In genomic region chr12:15700595-15700994, GRCh38 we compare ENCODE assay signal across 8 cellular contexts.
DNase-seq lines count a peak whose midpoint lies in the region; ATAC-seq lines count a peak whose summit lies in the region.

No MANE protein-coding gene starts in this region.

- H3K4me1 Mint-ChIP-seq in T-helper 2 cell treated with Interferon-gamma antibody and Interleukin-4, amounts not matched to agents 5 μg/mL and 100 μg/mL, for 36 hours (ENCODE audit: low read depth), result peaks cover 42% of the 10 kb centered on the region

- DNase-seq in T-helper 2 cell treated with Interferon-gamma antibody and Interleukin-4, amounts not matched to agents 5 μg/mL and 100 μg/mL, for 36 hours (ENCODE audit: low spot score), result peak; percentile 29
- DNase-seq in globus pallidus (ENCODE audit: low spot score), result peak; percentile 46
- no peak for DNase-seq in stimulated activated naive CD8-positive, alpha-beta T cell treated with anti-CD3 and anti-CD28 coated beads, Interleukin-15, Interleukin-2, amounts not matched to agents 100 U/mL and 50 U/mL, for 24 hours

- H3K4me3 Mint-ChIP-seq in T-helper 2 cell treated with Interferon-gamma antibody and Interleukin-4, amounts not matched to agents 5 μg/mL and 100 μg/mL, for 36 hours, result peak overlapping the region; percentile 74

- peaks cover 10% of the 10 kb centered on the region for H3K9me3 Mint-ChIP-seq in T-helper 2 cell treated with Interferon-gamma antibody and Interleukin-4, amounts not matched to agents 5 μg/mL and 100 μg/mL, for 36 hours

- peaks cover 4% of the 10 kb centered on the region for H3K36me3 Mint-ChIP-seq in T-helper 2 cell treated with Interferon-gamma antibody and Interleukin-4, amounts not matched to agents 5 μg/mL and 100 μg/mL, for 36 hours (ENCODE audit: low read depth)

- peak overlapping the region; percentile 82 for H3K27ac Mint-ChIP-seq in T-helper 2 cell treated with Interferon-gamma antibody and Interleukin-4, amounts not matched to agents 5 μg/mL and 100 μg/mL, for 36 hours

- H3K27me3 Mint-ChIP-seq in T-helper 2 cell treated with Interferon-gamma antibody and Interleukin-4, amounts not matched to agents 5 μg/mL and 100 μg/mL, for 36 hours (ENCODE audit: low read depth), result peaks cover under 1% of the 10 kb centered on the region

- ATAC-seq in GM18868 (IDR thresholded peaks at IDR 0.05; ENCODE audit: unreplicated experiment) (peak; percentile 71), HG03039 (IDR thresholded peaks at IDR 0.05; ENCODE audit: unreplicated experiment) (peak; percentile 68), GM18520 (IDR thresholded peaks at IDR 0.05; ENCODE audit: unreplicated experiment) (no peak), HG03280 (IDR thresholded peaks at IDR 0.05; ENCODE audit: unreplicated experiment) (no peak), HG02938 (IDR thresholded peaks at IDR 0.05; ENCODE audit: unreplicated experiment) (no peak)
- peak; percentile 69 for ATAC-seq in stimulated activated naive CD8-positive, alpha-beta T cell treated with anti-CD3 and anti-CD28 coated beads, Interleukin-15, Interleukin-2, amounts not matched to agents 100 U/mL and 50 U/mL, for 24 hours

Comparison
In these comparisons a context has a peak if more than half of its experiments do, and no peak if none do; other contexts are left out.
1. ATAC-seq: peak in GM18868 (single experiment), HG03039 (single experiment) and stimulated activated naive CD8-positive, alpha-beta T cell treated with anti-CD3 and anti-CD28 coated beads, Interleukin-15, Interleukin-2, amounts not matched to agents 100 U/mL and 50 U/mL, for 24 hours (single experiment); none in GM18520 (single experiment), HG03280 (single experiment) and HG02938 (single experiment).